Comparison of ENCODE assay signal across 27 cellular contexts in genomic region chr16:58863042-58863441, GRCh38.
"Had no signal": no experiment of that assay in that cellular context is flagged by ENCODE, and none has a peak within 500 bp of the region (broad histone marks: within the 10 kb centered on the region; RNA-seq: fewer than 3 reads in every experiment).

No MANE protein-coding gene starts in this region.

- ATAC-seq: activated T-cell treated with anti-CD3 and anti-CD28 coated beads, Interleukin-2, amount 50 U/mL, for 4 hours; gastroesophageal sphincter; left lobe of liver; naive thymus-derived CD8-positive, alpha-beta T cell; pancreas; psoas muscle; stimulated activated naive CD8-positive, alpha-beta T cell treated with anti-CD3 and anti-CD28 coated beads, Interleukin-15, Interleukin-2, amounts not matched to agents 100 U/mL and 50 U/mL, for 24 hours; upper lobe of right lung had no signal

- H3K27ac ChIP-seq: coronary artery, esophagus squamous epithelium, gastroesophageal sphincter, neutrophil, pancreas, psoas muscle, right atrium auricular region, thyroid gland, upper lobe of right lung had no signal

- H3K36me3 ChIP-seq: esophagus squamous epithelium, gastroesophageal sphincter, neutrophil, pancreas, right atrium auricular region, thyroid gland, upper lobe of right lung had no signal

- H3K4me1 ChIP-seq: esophagus squamous epithelium, gastroesophageal sphincter, pancreas, psoas muscle, right atrium auricular region, thyroid gland, upper lobe of right lung had no signal

- DNase-seq: activated CD4-positive, alpha-beta T cell treated with anti-CD3 and anti-CD28 coated beads, Interleukin-2, amount 50 U/mL, for 4 hours; activated CD8-positive, alpha-beta memory T cell treated with anti-CD3 and anti-CD28 coated beads, Interleukin-2, amount 50 U/mL, for 48 hours; activated naive CD4-positive, alpha-beta T cell treated with Interleukin-2 at 50 U/mL for 16 hours; activated naive CD8-positive, alpha-beta T cell treated with anti-CD3 and anti-CD28 coated beads for 36 hours; activated T-cell treated with anti-CD3 and anti-CD28 coated beads, Interleukin-2, amount 50 U/mL, for 4 hours; amniotic stem cell; cerebellar nuclear complex; esophagus squamous epithelium; head of caudate nucleus; hypothalamus; naive thymus-derived CD8-positive, alpha-beta T cell; pancreas; psoas muscle; stimulated activated CD4-positive, alpha-beta T cell treated with anti-CD3 and anti-CD28 coated beads, Interleukin-12 subunit alpha, Interleukin-12 subunit beta, amount 100 ng/mL, for 4 hours; stimulated activated CD4-positive, alpha-beta T cell treated with anti-CD3 and anti-CD28 coated beads, Interleukin-4, amount 100 ng/mL, for 4 hours; stimulated activated naive CD8-positive, alpha-beta T cell treated with anti-CD3 and anti-CD28 coated beads, Interleukin-15, Interleukin-2, amounts not matched to agents 100 U/mL and 50 U/mL, for 24 hours; substantia nigra; T-helper 1 cell; T-helper 9 cell; thyroid gland; upper lobe of right lung had no signal

- H3K9me3 ChIP-seq: esophagus squamous epithelium, gastroesophageal sphincter, neutrophil, pancreas, psoas muscle, right atrium auricular region, thyroid gland, upper lobe of right lung had no signal

- H3K27me3 ChIP-seq: esophagus squamous epithelium, gastroesophageal sphincter, neutrophil, pancreas, right atrium auricular region, thyroid gland, upper lobe of right lung had no signal

- H3K4me3 ChIP-seq: coronary artery, esophagus squamous epithelium, gastroesophageal sphincter, lung, pancreas, psoas muscle, right atrium auricular region, thyroid gland, upper lobe of right lung had no signal
